10 cellular contexts compared by ENCODE assay signal in the genomic region with DNA sequence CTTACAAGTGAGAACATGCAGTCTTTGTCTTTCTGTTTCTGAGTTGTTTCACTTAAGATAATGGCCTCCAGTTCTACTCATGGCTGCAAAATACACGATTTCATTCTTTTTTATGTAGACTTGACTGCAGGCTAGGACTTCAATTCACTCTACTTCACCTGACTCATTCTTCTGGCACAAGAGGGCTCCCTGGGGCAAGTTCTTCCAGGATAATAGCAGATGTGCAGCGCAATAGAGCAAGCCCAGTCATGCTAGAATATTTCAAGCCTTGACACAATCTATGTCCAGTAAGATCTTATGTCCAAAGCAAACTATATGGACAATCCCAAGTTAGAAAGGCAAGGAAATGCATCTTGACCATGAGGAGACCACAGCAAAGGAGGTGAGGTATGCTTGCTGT.
A peak's percentile ranks its signal among the peaks of the same experiment; 100 is the strongest.
DNase-seq lines count a peak whose midpoint lies in the region; ATAC-seq and TF ChIP-seq lines count a peak whose summit lies in the region.
"Had no signal": no experiment of that assay in that cellular context is flagged by ENCODE, and none has a peak within 500 bp of the region (broad histone marks: within the 10 kb centered on the region; RNA-seq: fewer than 3 reads in every experiment).

No MANE protein-coding gene starts in this region.

- no peaks in the 10 kb centered on the region for H3K79me2 ChIP-seq in osteoblast (ENCODE audit: insufficient read depth, low read length)

- ATAC-seq in HG02852 (IDR thresholded peaks at IDR 0.05; ENCODE audit: unreplicated experiment): no peak
- ATAC-seq in activated CD8-positive, alpha-beta T cell treated with anti-CD3 and anti-CD28 coated beads, Interleukin-2, amount 10 ng/mL, durations not matched to agents 7 days and 5 days: no peak
- ATAC-seq: heart right ventricle had no signal

- DNase-seq in EL (peak; percentile 86), M059J (ENCODE audit: low read depth) (peak; percentile 85), MCF 10A (ENCODE audit: unreplicated experiment) (peak; percentile 98), osteoblast (ENCODE audit: insufficient read length, low spot score, missing footprints) (peak; percentile 94), hippocampal formation (lab: John Stamatoyannopoulos, UW) (no peak), dorsolateral prefrontal cortex (no peak)
- no peak for DNase-seq in activated CD8-positive, alpha-beta T cell treated with anti-CD3 and anti-CD28 coated beads, Interleukin-2, amount 10 ng/mL, durations not matched to agents 7 days and 5 days
- DNase-seq: DMS79 treated with DMSO at 0.1 percent for 48 hours, heart right ventricle had no signal

- no peaks in the 10 kb centered on the region for H3K9me3 ChIP-seq in osteoblast (ENCODE audit: low read depth, low read length)

- no peak overlapping the region for H2AFZ ChIP-seq in osteoblast (ENCODE audit: low read length)

- intact Hi-C loops in MCF 10A (cut with micrococcal nuclease) (loop anchor here (1.0 to 2.0 kb wide), 2 partner anchors 29 to 39 kb away; no protein-coding TSS in a partner anchor), dorsolateral prefrontal cortex (cut with DNase I) (no loop called here)

- H3K36me3 ChIP-seq in osteoblast (ENCODE audit: insufficient read depth, low read length): no peaks in the 10 kb centered on the region
- H3K36me3 ChIP-seq: heart right ventricle had no signal

- H3K27ac Mint-ChIP-seq in MCF 10A (ENCODE audit: low read depth, unreplicated experiment): peak overlapping the region; percentile 72
- no peak overlapping the region for H3K27ac Mint-ChIP-seq in activated CD8-positive, alpha-beta T cell treated with anti-CD3 and anti-CD28 coated beads, Interleukin-2, amount 10 ng/mL, durations not matched to agents 7 days and 5 days

- no TSS peak for BruUV-seq in MCF 10A (replicated peaks; lab: Mats Ljungman, UMichigan)

- H3K4me2 ChIP-seq in osteoblast (ENCODE audit: insufficient read depth, low read length): peak overlapping the region; percentile 48

- no peaks in the 10 kb centered on the region for H4K20me1 ChIP-seq in osteoblast (ENCODE audit: insufficient read depth, low read length)

- no peaks in the 10 kb centered on the region for H3K27me3 Mint-ChIP-seq in MCF 10A (ENCODE audit: insufficient read depth, unreplicated experiment)
- no peaks in the 10 kb centered on the region for H3K27me3 Mint-ChIP-seq in activated CD8-positive, alpha-beta T cell treated with anti-CD3 and anti-CD28 coated beads, Interleukin-2, amount 10 ng/mL, durations not matched to agents 7 days and 5 days (ENCODE audit: low read depth)

- H3K4me3 Mint-ChIP-seq in MCF 10A (ENCODE audit: unreplicated experiment): peak overlapping the region; percentile 54
- H3K4me3 Mint-ChIP-seq in activated CD8-positive, alpha-beta T cell treated with anti-CD3 and anti-CD28 coated beads, Interleukin-2, amount 10 ng/mL, durations not matched to agents 7 days and 5 days: no peak overlapping the region

- H3K4me1 Mint-ChIP-seq in MCF 10A (ENCODE audit: insufficient read depth, unreplicated experiment): peaks cover 48% of the 10 kb centered on the region
- peaks cover 10% of the 10 kb centered on the region for H3K4me1 Mint-ChIP-seq in activated CD8-positive, alpha-beta T cell treated with anti-CD3 and anti-CD28 coated beads, Interleukin-2, amount 10 ng/mL, durations not matched to agents 7 days and 5 days (ENCODE audit: low read depth)

- no peaks in the 10 kb centered on the region for H3K36me3 Mint-ChIP-seq in MCF 10A (ENCODE audit: insufficient read depth, unreplicated experiment)
- peaks cover 3% of the 10 kb centered on the region for H3K36me3 Mint-ChIP-seq in activated CD8-positive, alpha-beta T cell treated with anti-CD3 and anti-CD28 coated beads, Interleukin-2, amount 10 ng/mL, durations not matched to agents 7 days and 5 days (ENCODE audit: low read depth)

- peak overlapping the region; percentile 76 for H3K27ac ChIP-seq in osteoblast (ENCODE audit: low read depth, low read length)
- no peak overlapping the region for H3K27ac ChIP-seq in dorsolateral prefrontal cortex

- POLR2A ChIA-PET in MCF 10A (lab: Yijun Ruan, JAX): interaction anchor here (0.5 to 4.3 kb wide), 18 partner anchors 23 to 500 kb away, joined by 3 to 46 read pairs (median 4); a partner anchor contains a TSS
- POLR2A ChIA-PET in activated CD8-positive, alpha-beta T cell treated with anti-CD3 and anti-CD28 coated beads, Interleukin-2, amount 10 ng/mL, durations not matched to agents 7 days and 5 days (lab: Charles Lee): no interaction called here

- H3K4me1 ChIP-seq in osteoblast (ENCODE audit: insufficient read depth, low read length): peaks cover 22% of the 10 kb centered on the region

- H3K27me3 ChIP-seq in osteoblast (ENCODE audit: insufficient read depth, low read length): no peaks in the 10 kb centered on the region
- H3K27me3 ChIP-seq in dorsolateral prefrontal cortex: peaks cover 0 to 7% (median 0%) of the 10 kb centered on the region in 45 donors

- peaks cover 7% of the 10 kb centered on the region for H3K9me3 Mint-ChIP-seq in MCF 10A (ENCODE audit: unreplicated experiment)
- H3K9me3 Mint-ChIP-seq in activated CD8-positive, alpha-beta T cell treated with anti-CD3 and anti-CD28 coated beads, Interleukin-2, amount 10 ng/mL, durations not matched to agents 7 days and 5 days (ENCODE audit: insufficient read depth): peaks cover 3% of the 10 kb centered on the region

- CTCF ChIA-PET in MCF 10A (lab: Yijun Ruan, JAX): interaction anchor here (0.5 to 2.9 kb wide), 11 partner anchors 26 to 348 kb away, joined by 3 to 10 read pairs (median 3); no protein-coding TSS in a partner anchor
- CTCF ChIA-PET in activated CD8-positive, alpha-beta T cell treated with anti-CD3 and anti-CD28 coated beads, Interleukin-2, amount 10 ng/mL, durations not matched to agents 7 days and 5 days (lab: Charles Lee): no interaction called here

- TF ChIP-seq CTCF in MCF 10A (IDR thresholded peaks at IDR 0.05; ENCODE audit: unreplicated experiment): no peak
- TF ChIP-seq CTCF in osteoblast (IDR thresholded peaks at IDR 0.05; ENCODE audit: extremely low read depth, low read depth, low read length): peak; percentile 22
- TF ChIP-seq CTCF in dorsolateral prefrontal cortex (IDR thresholded peaks at IDR 0.05 in 54 of 56, conservative IDR thresholded peaks at IDR 0.05 in 2 of 56; ENCODE audit: low read depth in 1 of 56, partially characterized antibody in 56 of 56): no peak

- H3K4me3 ChIP-seq in osteoblast (ENCODE audit: insufficient read depth, low read length) (no peak overlapping the region), dorsolateral prefrontal cortex (no peak overlapping the region)
- H3K4me3 ChIP-seq: heart right ventricle had no signal

Comparison
In these comparisons a context has a peak if more than half of its experiments do, and no peak if none do; other contexts are left out.
1. DNase-seq: peak in EL (single experiment), M059J (single experiment), MCF 10A (single experiment) and osteoblast (single experiment); none in hippocampal formation (0 of 2), activated CD8-positive, alpha-beta T cell treated with anti-CD3 and anti-CD28 coated beads, Interleukin-2, amount 10 ng/mL, durations not matched to agents 7 days and 5 days (single experiment) and dorsolateral prefrontal cortex (0 of 10).